14 cellular contexts compared by ENCODE assay signal in the genomic region with DNA sequence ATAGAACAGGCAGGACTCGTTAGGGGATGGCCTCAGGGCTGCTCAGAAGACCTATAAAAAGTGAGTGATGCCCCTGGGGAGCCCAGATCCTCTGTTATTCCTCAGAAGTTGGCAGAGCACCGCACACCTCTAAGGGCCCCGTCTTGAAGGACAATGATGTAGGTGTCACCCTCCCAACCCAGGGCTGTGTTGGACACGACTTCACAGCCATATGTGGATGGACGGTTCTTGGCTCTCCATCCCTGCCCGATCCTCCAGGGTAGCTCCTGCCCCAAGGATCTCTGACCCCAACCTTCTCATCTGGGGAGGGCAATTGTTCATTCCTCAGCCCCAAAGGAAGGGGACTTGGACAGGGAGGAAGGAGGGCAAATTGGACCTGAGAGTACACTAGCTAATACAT.
"Had no signal": no experiment of that assay in that cellular context is flagged by ENCODE, and none has a peak within 500 bp of the region (broad histone marks: within the 10 kb centered on the region; RNA-seq: fewer than 3 reads in every experiment).

No MANE protein-coding gene starts in this region.

- H3K36me3 Mint-ChIP-seq: activated naive CD8-positive, alpha-beta T cell had no signal

- H3K27me3 ChIP-seq: dorsolateral prefrontal cortex, gastroesophageal sphincter, testis had no signal

- H3K27ac Mint-ChIP-seq: activated naive CD8-positive, alpha-beta T cell; endodermal cell; stimulated activated naive CD8-positive, alpha-beta T cell treated with anti-CD3 and anti-CD28 coated beads, Interleukin-15, amount 100 ng/mL, for 72 hours had no signal

- H3K27me3 Mint-ChIP-seq: activated naive CD8-positive, alpha-beta T cell had no signal

- ATAC-seq: left colon; right cardiac atrium; stimulated activated naive CD8-positive, alpha-beta T cell treated with anti-CD3 and anti-CD28 coated beads, Interleukin-15, amount 100 ng/mL, for 72 hours had no signal

- H3K36me3 ChIP-seq: gastroesophageal sphincter, lower lobe of right lung had no signal

- H3K9ac ChIP-seq: parathyroid adenoma had no signal

- H3K27ac ChIP-seq: lower lobe of right lung, parathyroid adenoma, SK-N-MC, testis had no signal

- H3K4me3 Mint-ChIP-seq: activated naive CD8-positive, alpha-beta T cell; endodermal cell; stimulated activated naive CD8-positive, alpha-beta T cell treated with anti-CD3 and anti-CD28 coated beads, Interleukin-15, amount 100 ng/mL, for 72 hours had no signal

- H3K4me1 Mint-ChIP-seq: stimulated activated naive CD8-positive, alpha-beta T cell treated with anti-CD3 and anti-CD28 coated beads, Interleukin-15, amount 100 ng/mL, for 72 hours had no signal

- DNase-seq: activated CD4-positive, alpha-beta T cell treated with anti-CD3 and anti-CD28 coated beads, Interleukin-2, amount 50 U/mL, for 4 hours; activated CD4-positive, CD25-positive, alpha-beta regulatory T cell treated with anti-CD3 and anti-CD28 coated beads, Interleukin-2, amount 50 U/mL, for 72 hours; endodermal cell; left colon; lower lobe of right lung; midbrain; stimulated activated naive CD8-positive, alpha-beta T cell treated with anti-CD3 and anti-CD28 coated beads, Interleukin-15, amount 100 ng/mL, for 72 hours; testis had no signal

- H3K9me3 Mint-ChIP-seq: stimulated activated naive CD8-positive, alpha-beta T cell treated with anti-CD3 and anti-CD28 coated beads, Interleukin-15, amount 100 ng/mL, for 72 hours had no signal

- H3K4me3 ChIP-seq: dorsolateral prefrontal cortex, gastroesophageal sphincter, lower lobe of right lung, SK-N-MC, testis had no signal

- H3K4me1 ChIP-seq: lower lobe of right lung, parathyroid adenoma had no signal

- H3K9me3 ChIP-seq: gastroesophageal sphincter, lower lobe of right lung, testis had no signal
